ENCODE assay signal across 7 cellular contexts in the genomic region with DNA sequence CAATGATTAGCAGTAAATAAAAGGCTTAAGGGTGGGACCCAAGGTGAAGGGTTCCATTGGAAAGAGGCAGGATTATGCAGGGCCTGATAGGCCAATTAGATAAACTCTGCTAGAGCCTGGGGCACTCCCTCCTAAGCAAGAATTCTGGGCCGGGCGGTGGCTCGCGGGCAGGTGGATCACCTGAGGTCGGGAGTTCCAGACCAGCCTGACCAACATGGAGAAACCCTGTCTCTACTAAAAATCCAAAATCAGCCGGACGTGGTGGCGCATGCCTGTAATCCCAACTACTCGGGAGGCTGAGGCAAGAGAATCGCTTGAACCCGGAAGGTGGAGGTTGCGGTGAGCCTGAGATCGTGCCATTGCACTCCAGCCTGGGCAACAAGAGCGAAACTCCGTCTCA. TPM values are rescaled to one million over a fixed set of nuclear protein-coding genes. Genes with fewer than 3 reads are reported as not detected.
A peak's percentile ranks its signal among the peaks of the same experiment; 100 is the strongest.
DNase-seq lines count a peak whose midpoint lies in the region; ATAC-seq, FAIRE-seq and TF ChIP-seq lines count a peak whose summit lies in the region.
"Not testable (repeated sequence)": the region's sequence is repeated elsewhere in the genome, so short reads cannot be mapped to it uniquely, and the experiment has no call there.

No MANE protein-coding gene starts in this region.

- ATAC-seq in activated B cell treated with CpG ODN at 0.5 μM for 24 hours (ENCODE audit: low read depth); activated T-cell treated with anti-CD3 and anti-CD28 coated beads, Interleukin-2, amount 50 U/mL, for 72 hours (replicated peaks in 1 of 2); memory B cell (ENCODE audit: low read depth): not testable (repeated sequence)

- H3K4me3 ChIP-seq in CD8-positive, alpha-beta memory T cell (ENCODE audit: low read length); astrocyte (ENCODE audit: insufficient read depth, low read depth, low read length); osteoblast (ENCODE audit: insufficient read depth, low read length): not testable (repeated sequence)
- H3K4me3 ChIP-seq in Karpas-422 (ENCODE audit: low read length) = peak overlapping the region; percentile 91; the same call in 1 of the 2 replicates

- not testable (repeated sequence) for H4K20me1 ChIP-seq in Karpas-422 (ENCODE audit: insufficient read depth, low read depth, low read length); astrocyte (ENCODE audit: insufficient read depth, low read length); osteoblast (ENCODE audit: insufficient read depth, low read length)

- not testable (repeated sequence) for H2AFZ ChIP-seq in Karpas-422 (ENCODE audit: low read length); astrocyte (ENCODE audit: low read depth, low read length); osteoblast (ENCODE audit: low read length)

- not testable (repeated sequence) for H3K9ac ChIP-seq in Karpas-422 (ENCODE audit: low read length); astrocyte (ENCODE audit: low read length)

- not testable (repeated sequence) for H3K36me3 ChIP-seq in CD8-positive, alpha-beta memory T cell (ENCODE audit: insufficient read depth, low read length); astrocyte (ENCODE audit: insufficient read depth, low read length)
- H3K36me3 ChIP-seq in Karpas-422 (ENCODE audit: insufficient read depth, low read length) = peaks cover 14% of the 10 kb centered on the region; the same call in 1 of the 2 replicates
- peaks cover 16% of the 10 kb centered on the region for H3K36me3 ChIP-seq in osteoblast (ENCODE audit: insufficient read depth, low read length)

- DNase-seq in CD8-positive, alpha-beta memory T cell = peak in 1 of 5 donors; percentile 49
- not testable (repeated sequence) for DNase-seq in Karpas-422; activated B cell treated with CpG ODN at 0.5 μM for 24 hours; activated T-cell treated with anti-CD3 and anti-CD28 coated beads, Interleukin-2, amount 50 U/mL, for 72 hours; astrocyte (ENCODE audit: low read depth); memory B cell (ENCODE audit: low spot score in 2 of 2); osteoblast (ENCODE audit: insufficient read length, low spot score, missing footprints)

- H3K27ac ChIP-seq in CD8-positive, alpha-beta memory T cell (ENCODE audit: low read depth, low read length); Karpas-422 (ENCODE audit: low read length); astrocyte (ENCODE audit: low read depth, low read length); osteoblast (ENCODE audit: low read depth, low read length): not testable (repeated sequence)

- H3K27me3 Mint-ChIP-seq in CD8-positive, alpha-beta memory T cell; activated B cell treated with CpG ODN at 0.5 μM for 24 hours; activated T-cell treated with anti-CD3 and anti-CD28 coated beads, Interleukin-2, amount 50 U/mL, for 72 hours (ENCODE audit: low read depth); astrocyte (ENCODE audit: low read depth, unreplicated experiment); memory B cell: not testable (repeated sequence)

- not testable (repeated sequence) for H3K9me3 Mint-ChIP-seq in CD8-positive, alpha-beta memory T cell; activated B cell treated with CpG ODN at 0.5 μM for 24 hours; activated T-cell treated with anti-CD3 and anti-CD28 coated beads, Interleukin-2, amount 50 U/mL, for 72 hours; astrocyte (ENCODE audit: unreplicated experiment); memory B cell

- H3K9me2 ChIP-seq in Karpas-422 (replicated peaks; ENCODE audit: insufficient read depth, low read length) = not testable (repeated sequence)

- H3K36me3 Mint-ChIP-seq in CD8-positive, alpha-beta memory T cell = peaks cover 0 to 40% (median 8%) of the 10 kb centered on the region in 3 donors
- H3K36me3 Mint-ChIP-seq in activated B cell treated with CpG ODN at 0.5 μM for 24 hours (ENCODE audit: low read depth) = peaks cover 33% of the 10 kb centered on the region
- not testable (repeated sequence) for H3K36me3 Mint-ChIP-seq in activated T-cell treated with anti-CD3 and anti-CD28 coated beads, Interleukin-2, amount 50 U/mL, for 72 hours (ENCODE audit: insufficient read depth in 2 of 2); astrocyte (ENCODE audit: low read depth, unreplicated experiment); memory B cell

- H3K4me2 ChIP-seq in Karpas-422 (ENCODE audit: low read depth, low read length, poor library complexity, severe bottlenecking) (peak overlapping the region; percentile 67), osteoblast (ENCODE audit: insufficient read depth, low read length) (peak overlapping the region; percentile 99)
- not testable (repeated sequence) for H3K4me2 ChIP-seq in astrocyte (ENCODE audit: low read length)

- H3K27me3 ChIP-seq in CD8-positive, alpha-beta memory T cell (ENCODE audit: insufficient read depth, low read length, poor library complexity, severe bottlenecking); Karpas-422 (ENCODE audit: low read length); astrocyte (ENCODE audit: insufficient read depth, low read length); osteoblast (ENCODE audit: insufficient read depth, low read length): not testable (repeated sequence)

- H3K79me2 ChIP-seq in Karpas-422 (ENCODE audit: low read length) (peaks cover 33% of the 10 kb centered on the region), osteoblast (ENCODE audit: insufficient read depth, low read length) (peaks cover 12% of the 10 kb centered on the region)
- H3K79me2 ChIP-seq in astrocyte (ENCODE audit: insufficient read depth, low read length) = not testable (repeated sequence)

- intact Hi-C loops in activated B cell treated with CpG ODN at 0.5 μM for 24 hours (cut with micrococcal nuclease) = loop anchor here (2.0 to 10.0 kb wide), 2 partner anchors 225 to 1271 kb away; partner anchors contain the start of gene ZDHHC13

- not testable (repeated sequence) for FAIRE-seq in astrocyte (lab: Jason Lieb, UNC)

- H3K9me3 ChIP-seq in CD8-positive, alpha-beta memory T cell (ENCODE audit: low read length); Karpas-422 (ENCODE audit: low read length); astrocyte (ENCODE audit: insufficient read depth, low read depth, low read length); osteoblast (ENCODE audit: low read depth, low read length): not testable (repeated sequence)

- POLR2A ChIA-PET in CD8-positive, alpha-beta memory T cell (lab: Charles Lee); activated B cell treated with CpG ODN at 0.5 μM for 24 hours (lab: Charles Lee): not testable (repeated sequence)

- CTCF ChIA-PET in CD8-positive, alpha-beta memory T cell (lab: Charles Lee) = interaction anchor here (1.0 to 2.0 kb wide), 4 partner anchors 11 to 726 kb away, joined by 3 to 5 read pairs (median 3); no protein-coding TSS in a partner anchor
- CTCF ChIA-PET in activated B cell treated with CpG ODN at 0.5 μM for 24 hours (lab: Charles Lee) = interaction anchor here (1.1 kb wide), 2 partner anchors 16 to 32 kb away, joined by 3 read pairs; no protein-coding TSS in a partner anchor

- peak overlapping the region in 7 of 8 donors; percentile 61 to 100 (median 99) for H3K27ac Mint-ChIP-seq in CD8-positive, alpha-beta memory T cell
- peak overlapping the region; percentile 100 for H3K27ac Mint-ChIP-seq in activated B cell treated with CpG ODN at 0.5 μM for 24 hours
- peak overlapping the region; percentile 99 for H3K27ac Mint-ChIP-seq in activated T-cell treated with anti-CD3 and anti-CD28 coated beads, Interleukin-2, amount 50 U/mL, for 72 hours
- H3K27ac Mint-ChIP-seq in astrocyte (ENCODE audit: unreplicated experiment); memory B cell: not testable (repeated sequence)

- TF ChIP-seq CTCF in activated B cell treated with CpG ODN at 0.5 μM for 24 hours (IDR thresholded peaks at IDR 0.05); astrocyte (IDR thresholded peaks at IDR 0.05; ENCODE audit: insufficient read depth, low read depth, low read length); osteoblast (IDR thresholded peaks at IDR 0.05; ENCODE audit: extremely low read depth, low read depth, low read length): not testable (repeated sequence)

- peaks cover 23 to 39% (median 32%) of the 10 kb centered on the region in 3 donors for H3K4me1 Mint-ChIP-seq in CD8-positive, alpha-beta memory T cell
- peaks cover 28% of the 10 kb centered on the region for H3K4me1 Mint-ChIP-seq in activated B cell treated with CpG ODN at 0.5 μM for 24 hours
- H3K4me1 Mint-ChIP-seq in activated T-cell treated with anti-CD3 and anti-CD28 coated beads, Interleukin-2, amount 50 U/mL, for 72 hours (ENCODE audit: low read depth) = peaks cover 25% of the 10 kb centered on the region
- not testable (repeated sequence) for H3K4me1 Mint-ChIP-seq in astrocyte (ENCODE audit: low read depth, unreplicated experiment)
- H3K4me1 Mint-ChIP-seq in memory B cell = peaks cover 10% of the 10 kb centered on the region

- H3K4me3 Mint-ChIP-seq in CD8-positive, alpha-beta memory T cell = peak overlapping the region; percentile 42 to 99 (median 98)
- H3K4me3 Mint-ChIP-seq in activated B cell treated with CpG ODN at 0.5 μM for 24 hours = peak overlapping the region; percentile 35
- H3K4me3 Mint-ChIP-seq in activated T-cell treated with anti-CD3 and anti-CD28 coated beads, Interleukin-2, amount 50 U/mL, for 72 hours = peak overlapping the region; percentile 93 to 94
- peak overlapping the region; percentile 96 for H3K4me3 Mint-ChIP-seq in astrocyte (ENCODE audit: unreplicated experiment)
- H3K4me3 Mint-ChIP-seq in memory B cell = peak overlapping the region; percentile 99

- H3K4me1 ChIP-seq in CD8-positive, alpha-beta memory T cell (ENCODE audit: insufficient read depth, low read length) = peaks cover 21% of the 10 kb centered on the region
- peaks cover 11% of the 10 kb centered on the region for H3K4me1 ChIP-seq in Karpas-422 (ENCODE audit: low read length)
- H3K4me1 ChIP-seq in astrocyte (ENCODE audit: insufficient read depth, low read length); osteoblast (ENCODE audit: insufficient read depth, low read length): not testable (repeated sequence)

RNA-seq across cellular contexts. Expression of gene PRMT3, which starts 1.5 kb away (rescaled TPM):
- total RNA-seq in CD8-positive, alpha-beta memory T cell = 10 to 100 TPM; 50.0 to 54.4 TPM
- 5.4 TPM for polyA plus RNA-seq in CD8-positive, alpha-beta memory T cell
- total RNA-seq in Karpas-422 (2014; rRNA removed; shearing (Covaris generic); ENCODE audit: low replicate concordance) = 37.7 and 39.6 TPM in 2 replicates
- total RNA-seq in activated B cell treated with CpG ODN at 0.5 μM for 24 hours (21.7 and 24.9 TPM in 2 replicates), astrocyte (10.5 and 12.0 TPM in 2 replicates), osteoblast (20.3 and 20.6 TPM in 2 replicates)
- 10 to 100 TPM; 28.8 to 35.5 TPM for total RNA-seq in activated T-cell treated with anti-CD3 and anti-CD28 coated beads, Interleukin-2, amount 50 U/mL, for 72 hours

RNA-seq across cellular contexts. Expression of gene HTATIP2, which starts 22.5 kb away (rescaled TPM):
- total RNA-seq in CD8-positive, alpha-beta memory T cell = 10 to 100 TPM; 50.7 to 52.4 TPM
- polyA plus RNA-seq in CD8-positive, alpha-beta memory T cell = 49.6 TPM
- 58.0 and 78.3 TPM in 2 replicates for total RNA-seq in Karpas-422 (2014; rRNA removed; shearing (Covaris generic); ENCODE audit: low replicate concordance)
- total RNA-seq in activated B cell treated with CpG ODN at 0.5 μM for 24 hours (35.7 and 36.5 TPM in 2 replicates), astrocyte (21.8 and 25.4 TPM in 2 replicates), osteoblast (24.2 and 46.3 TPM in 2 replicates)
- 10 to 100 TPM; 75.0 to 82.4 TPM for total RNA-seq in activated T-cell treated with anti-CD3 and anti-CD28 coated beads, Interleukin-2, amount 50 U/mL, for 72 hours

Comparison
In these comparisons a context has a peak if more than half of its experiments do, and no peak if none do; other contexts are left out.
1. H3K4me3 Mint-ChIP-seq: peak in every context shown above with its lines; median percentile 99 in memory B cell; 98 in CD8-positive, alpha-beta memory T cell; 96 in astrocyte; 94 in activated T-cell treated with anti-CD3 and anti-CD28 coated beads, Interleukin-2, amount 50 U/mL, for 72 hours; 35 in activated B cell treated with CpG ODN at 0.5 μM for 24 hours.